In genomic region chr2:219637842-219638185, GRCh38 we compare ENCODE assay signal across 26 cellular contexts. TPM values are rescaled to one million over a fixed set of nuclear protein-coding genes. Genes with fewer than 3 reads are reported as not detected.
"Had no signal": no experiment of that assay in that cellular context is flagged by ENCODE, and none has a peak within 500 bp of the region (broad histone marks: within the 10 kb centered on the region; RNA-seq: fewer than 3 reads in every experiment).

No MANE protein-coding gene starts in this region.

- H3K4me1 ChIP-seq: Peyer's patch had no signal

- DNase-seq: activated CD4-positive, alpha-beta T cell treated with anti-CD3 and anti-CD28 coated beads for 48 hours; activated CD4-positive, alpha-beta T cell treated with anti-CD3 and anti-CD28 coated beads, Interleukin-2, amount 50 U/mL, for 4 hours; activated CD4-positive, CD25-positive, alpha-beta regulatory T cell treated with anti-CD3 and anti-CD28 coated beads, Interleukin-2, amount 50 U/mL, for 72 hours; activated CD8-positive, alpha-beta memory T cell treated with anti-CD3 and anti-CD28 coated beads, Interleukin-2, amount 10 ng/mL, durations not matched to agents 7 days and 5 days; activated CD8-positive, alpha-beta T cell treated with anti-CD3 and anti-CD28 coated beads, Interleukin-2, amount 10 ng/mL, durations not matched to agents 7 days and 5 days; activated gamma-delta T cell; activated naive CD4-positive, alpha-beta T cell treated with anti-CD3 and anti-CD28 coated beads, Interleukin-2, amount 10 ng/mL, durations not matched to agents 7 days and 5 days; activated T-cell treated with anti-CD3 and anti-CD28 coated beads, Interleukin-2, amount 50 U/mL, for 48 hours; aorta; central memory CD4-positive, alpha-beta T cell; Karpas-422; MM.1S; NCI-H1105 treated with DMSO at 0.1 percent for 48 hours; NCI-H1436 treated with DMSO at 0.1 percent for 48 hours; NCI-H187; NCI-H2081; NCI-H510A treated with DMSO at 0.1 percent for 48 hours; Peyer's patch; SHP77 treated with DMSO at 0.1 percent for 48 hours; T-helper 17 cell; T-helper 9 cell had no signal

- H3K4me3 Mint-ChIP-seq: activated CD8-positive, alpha-beta memory T cell treated with anti-CD3 and anti-CD28 coated beads, Interleukin-2, amount 10 ng/mL, durations not matched to agents 7 days and 5 days; activated CD8-positive, alpha-beta T cell treated with anti-CD3 and anti-CD28 coated beads, Interleukin-2, amount 10 ng/mL, durations not matched to agents 7 days and 5 days; activated naive CD4-positive, alpha-beta T cell treated with anti-CD3 and anti-CD28 coated beads, Interleukin-2, amount 10 ng/mL, durations not matched to agents 7 days and 5 days; activated T-helper 17 cell treated with anti-CD3 and anti-CD28 coated beads, Interleukin-2, amount 50 U/mL, for 72 hours; T-helper 17 cell; WTC11 had no signal

- H3K4me1 Mint-ChIP-seq: activated T-helper 17 cell treated with anti-CD3 and anti-CD28 coated beads, Interleukin-2, amount 50 U/mL, for 72 hours had no signal

- H3K27ac Mint-ChIP-seq: activated CD8-positive, alpha-beta memory T cell treated with anti-CD3 and anti-CD28 coated beads, Interleukin-2, amount 10 ng/mL, durations not matched to agents 7 days and 5 days; activated CD8-positive, alpha-beta T cell treated with anti-CD3 and anti-CD28 coated beads, Interleukin-2, amount 10 ng/mL, durations not matched to agents 7 days and 5 days; activated naive CD4-positive, alpha-beta T cell treated with anti-CD3 and anti-CD28 coated beads, Interleukin-2, amount 10 ng/mL, durations not matched to agents 7 days and 5 days; activated T-helper 17 cell treated with anti-CD3 and anti-CD28 coated beads, Interleukin-2, amount 50 U/mL, for 72 hours; T-helper 17 cell; WTC11 had no signal

- H3K27me3 ChIP-seq: breast epithelium, Peyer's patch had no signal

- H3K9me3 ChIP-seq: breast epithelium, Peyer's patch had no signal

- FAIRE-seq: K562 had no signal

- H3K36me3 ChIP-seq: breast epithelium, Peyer's patch had no signal

- H3K36me3 Mint-ChIP-seq: activated CD8-positive, alpha-beta memory T cell treated with anti-CD3 and anti-CD28 coated beads, Interleukin-2, amount 10 ng/mL, durations not matched to agents 7 days and 5 days; activated naive CD4-positive, alpha-beta T cell treated with anti-CD3 and anti-CD28 coated beads, Interleukin-2, amount 10 ng/mL, durations not matched to agents 7 days and 5 days; WTC11 had no signal

- H3K9me3 Mint-ChIP-seq: activated naive CD4-positive, alpha-beta T cell treated with anti-CD3 and anti-CD28 coated beads, Interleukin-2, amount 10 ng/mL, durations not matched to agents 7 days and 5 days; activated T-helper 17 cell treated with anti-CD3 and anti-CD28 coated beads, Interleukin-2, amount 50 U/mL, for 72 hours; WTC11 had no signal

- H3K27ac ChIP-seq: breast epithelium, Peyer's patch, RWPE1 had no signal

- ATAC-seq: activated CD8-positive, alpha-beta memory T cell treated with anti-CD3 and anti-CD28 coated beads, Interleukin-2, amount 10 ng/mL, durations not matched to agents 7 days and 5 days; activated CD8-positive, alpha-beta T cell treated with anti-CD3 and anti-CD28 coated beads, Interleukin-2, amount 10 ng/mL, durations not matched to agents 7 days and 5 days; activated T-helper 17 cell treated with anti-CD3 and anti-CD28 coated beads, Interleukin-2, amount 50 U/mL, for 72 hours; K562; T-helper 17 cell had no signal

- H3K4me3 ChIP-seq: breast epithelium, K562, Peyer's patch had no signal

RNA-seq across cellular contexts. Expression of gene SLC4A3, which starts 10.4 kb away (rescaled TPM):
- total RNA-seq: activated CD8-positive, alpha-beta memory T cell treated with anti-CD3 and anti-CD28 coated beads, Interleukin-2, amount 10 ng/mL, durations not matched to agents 7 days and 5 days; activated CD8-positive, alpha-beta T cell treated with anti-CD3 and anti-CD28 coated beads, Interleukin-2, amount 10 ng/mL, durations not matched to agents 7 days and 5 days; activated T-helper 17 cell treated with anti-CD3 and anti-CD28 coated beads, Interleukin-2, amount 50 U/mL, for 72 hours had no signal
